Comparison of ENCODE assay signal across 1 cellular context in genomic region chr7:139360210-139360947, GRCh38.
A peak's percentile ranks its signal among the peaks of the same experiment; 100 is the strongest.
TF ChIP-seq lines count a peak whose summit lies in the region.

No MANE protein-coding gene starts in this region.

TF ChIP-seq in K562, 482 proteins besides CTCF, POLR2A, EP300 and RAD21 (continued from another document and continues in another):
- TF ChIP-seq ZNF609 (CRISPR knock-in tag; IDR thresholded peaks at IDR 0.05; ENCODE audit: borderline replicate concordance) (peak; percentile 0; the same call in 1 of the 2 replicates), ZBTB34 (CRISPR knock-in tag; IDR thresholded peaks at IDR 0.05) (no peak), PHF8 (IDR thresholded peaks at IDR 0.05; ENCODE audit: borderline replicate concordance, low read length) (peak; percentile 37), TEAD1 (CRISPR knock-in tag; IDR thresholded peaks at IDR 0.05) (peak in 1 of 2 experiments; percentile 56; a peak in 1 of 4 replicates), ZBTB8A (IDR thresholded peaks at IDR 0.05; ENCODE audit: partially characterized antibody) (no peak), E4F1 (CRISPR knock-in tag; IDR thresholded peaks at IDR 0.05; ENCODE audit: borderline replicate concordance) (no peak; the same call in 1 of the 2 replicates), ZNF668 (CRISPR knock-in tag; IDR thresholded peaks at IDR 0.05) (no peak), MBD1 (CRISPR knock-in tag; IDR thresholded peaks at IDR 0.05) (no peak), ATF1 (CRISPR knock-in tag; IDR thresholded peaks at IDR 0.05) (no peak), ATF1 (tag; IDR thresholded peaks at IDR 0.05) (no peak), CREM (IDR thresholded peaks at IDR 0.05; ENCODE audit: low read depth) (peak; percentile 79), FOS (IDR thresholded peaks at IDR 0.05; ENCODE audit: extremely low read depth, insufficient read length) (peak; percentile 94), FOXM1 (IDR thresholded peaks at IDR 0.05; ENCODE audit: low read depth) (0 out of 2 replicates have a peak, but pooled peaks have one; percentile 17), FOXM1 (CRISPR knock-in tag; IDR thresholded peaks at IDR 0.05; ENCODE audit: low read depth) (no peak; the same call in 1 of the 2 replicates), TARDBP (IDR thresholded peaks at IDR 0.05) (no peak), NR1H2 (CRISPR knock-in tag; IDR thresholded peaks at IDR 0.05) (no peak), PREB (CRISPR knock-in tag; IDR thresholded peaks at IDR 0.05) (no peak), SUPT5H (IDR thresholded peaks at IDR 0.05) (peak; percentile 22), POLR3G (IDR thresholded peaks at IDR 0.05; ENCODE audit: extremely low read depth, insufficient read length, insufficient replicate concordance) (no peak), JUN (IDR thresholded peaks at IDR 0.05; ENCODE audit: borderline replicate concordance, low read depth, low read length) (peak; percentile 50; the same call in 1 of the 2 replicates), JUN (CRISPR knock-in tag; IDR thresholded peaks at IDR 0.05; ENCODE audit: borderline replicate concordance) (no peak; the same call in 1 of the 2 replicates), COPS2 (conservative IDR thresholded peaks at IDR 0.05) (no peak), HNRNPUL1 (IDR thresholded peaks at IDR 0.05; ENCODE audit: low read length) (no peak), ZNF695 (CRISPR knock-in tag; IDR thresholded peaks at IDR 0.05) (no peak), ZNF316 (IDR thresholded peaks at IDR 0.05) (no peak), DIDO1 (tag; IDR thresholded peaks at IDR 0.05; ENCODE audit: low read depth) (no peak), ARHGAP35 (IDR thresholded peaks at IDR 0.05; ENCODE audit: partially characterized antibody) (no peak), ZNF217 (CRISPR knock-in tag; IDR thresholded peaks at IDR 0.05) (no peak), BMI1 (IDR thresholded peaks at IDR 0.05; ENCODE audit: low read length) (no peak), HOMEZ (CRISPR knock-in tag; IDR thresholded peaks at IDR 0.05) (no peak), TSHZ1 (CRISPR knock-in tag; IDR thresholded peaks at IDR 0.05) (no peak), SREBF1 (IDR thresholded peaks at IDR 0.05; ENCODE audit: borderline replicate concordance, low read depth, low read length) (no peak), ZNF79 (CRISPR knock-in tag; IDR thresholded peaks at IDR 0.05; ENCODE audit: low read depth) (no peak), POU5F1 (IDR thresholded peaks at IDR 0.05; ENCODE audit: borderline replicate concordance, low read depth, low read length, partially characterized antibody) (no peak), JUNB (CRISPR knock-in tag; conservative IDR thresholded peaks at IDR 0.05) (no peak), CLOCK (CRISPR knock-in tag; IDR thresholded peaks at IDR 0.05; ENCODE audit: borderline replicate concordance) (no peak), BCL6 (CRISPR knock-in tag; IDR thresholded peaks at IDR 0.05) (no peak)
